Comparison of ENCODE assay signal across 11 cellular contexts in the genomic region with DNA sequence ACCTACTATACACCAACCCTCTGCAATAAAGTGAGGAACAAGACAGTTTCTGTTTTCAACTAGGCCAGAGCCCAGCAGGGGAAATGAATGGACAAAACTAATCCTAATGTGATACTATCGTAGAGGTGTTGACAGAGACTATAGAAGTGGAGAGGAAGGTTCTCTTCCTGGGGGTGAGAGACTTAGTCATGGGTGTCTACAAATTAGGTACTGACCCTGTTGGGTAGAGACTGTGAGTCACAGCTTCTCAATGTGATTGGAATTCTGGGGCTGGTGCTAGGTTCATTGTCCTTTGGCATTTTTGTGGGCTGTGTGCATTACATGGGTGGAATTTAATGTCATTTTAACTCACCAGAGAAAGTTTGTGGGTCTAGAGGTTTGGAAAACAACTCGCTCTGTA.
DNase-seq lines count a peak whose midpoint lies in the region; ATAC-seq and TF ChIP-seq lines count a peak whose summit lies in the region.
"Had no signal": no experiment of that assay in that cellular context is flagged by ENCODE, and none has a peak within 500 bp of the region (broad histone marks: within the 10 kb centered on the region; RNA-seq: fewer than 3 reads in every experiment).

No MANE protein-coding gene starts in this region.

- H3K36me3 Mint-ChIP-seq in T-cell = no peaks in the 10 kb centered on the region

- POLR2A ChIA-PET in T-cell (lab: Charles Lee) = no interaction called here

- 92 to 97% (median 95%) methylated on average over 2 of the region's 2 CpGs for WGBS in psoas muscle, 3 donors

- H3K4me3 Mint-ChIP-seq in T-cell = no peak overlapping the region

- H3K27ac ChIP-seq in psoas muscle = no peak overlapping the region
- H3K27ac ChIP-seq: suprapubic skin had no signal

- peaks cover 4 to 16% of the 10 kb centered on the region in 2 donors for H3K27me3 Mint-ChIP-seq in T-cell

- H3K4me1 Mint-ChIP-seq in T-cell = no peaks in the 10 kb centered on the region

- CTCF ChIA-PET in T-cell (lab: Charles Lee) = no interaction called here

- ATAC-seq in psoas muscle = no peak
- no peak for ATAC-seq in T-cell (replicated peaks in 1 of 4)

- intact Hi-C loops in psoas muscle (cut with DNase I) = no loop called here

- no peak overlapping the region for H3K4me3 ChIP-seq in astrocyte of the cerebellum (ENCODE audit: low read depth, low read length)
- no peak overlapping the region for H3K4me3 ChIP-seq in psoas muscle
- H3K4me3 ChIP-seq: right atrium auricular region, suprapubic skin had no signal

- H3K9me3 Mint-ChIP-seq in T-cell = peaks cover 5 to 6% (median 5%) of the 10 kb centered on the region in 3 donors

- H3K27ac Mint-ChIP-seq in T-cell = no peak overlapping the region

- TF ChIP-seq CTCF in astrocyte of the cerebellum (IDR thresholded peaks at IDR 0.05; ENCODE audit: low read depth, low read length, missing control alignments) (no peak), psoas muscle (IDR thresholded peaks at IDR 0.05) (no peak)

- H3K4me1 ChIP-seq in psoas muscle = no peaks in the 10 kb centered on the region
- H3K4me1 ChIP-seq: suprapubic skin had no signal

- H3K9me3 ChIP-seq in psoas muscle = no peaks in the 10 kb centered on the region
- H3K9me3 ChIP-seq: right atrium auricular region, suprapubic skin had no signal

- H3K27me3 ChIP-seq in psoas muscle (ENCODE audit: insufficient read depth in 3 of 3, low read length in 2 of 3) = no peaks in the 10 kb centered on the region
- H3K27me3 ChIP-seq: right atrium auricular region, suprapubic skin had no signal

- DNase-seq in A172 (ENCODE audit: low spot score) (peak; percentile 94), HT1080 (ENCODE audit: low read depth) (peak; percentile 76), astrocyte of the cerebellum (ENCODE audit: low read depth) (peak; percentile 86), iris pigment epithelial cell (ENCODE audit: low read depth) (peak; percentile 89), psoas muscle (no peak), DMS153 treated with DMSO at 0.1 percent for 48 hours (lab: John Stamatoyannopoulos, UW; ENCODE audit: unreplicated experiment) (no peak), T-cell (no peak)
- DNase-seq in stimulated activated CD4-positive, alpha-beta T cell treated with anti-CD3 and anti-CD28 coated beads, Interleukin-12 subunit alpha, Interleukin-12 subunit beta, amount 100 ng/mL, for 4 hours = no peak
- DNase-seq: effector CD4-positive, alpha-beta T cell had no signal

- in situ Hi-C loops in astrocyte of the cerebellum (cut with HindIII; ENCODE audit: low sequenced_read_pairs) = no loop called here

- no peaks in the 10 kb centered on the region for H3K36me3 ChIP-seq in psoas muscle (ENCODE audit: insufficient read depth in 1 of 2, low read depth in 1 of 2)
- H3K36me3 ChIP-seq: right atrium auricular region, suprapubic skin had no signal

Comparison
In these comparisons a context has a peak if more than half of its experiments do, and no peak if none do; other contexts are left out.
1. DNase-seq: peak in A172 (single experiment), HT1080 (single experiment), astrocyte of the cerebellum (single experiment) and iris pigment epithelial cell (single experiment); none in psoas muscle (0 of 2), DMS153 treated with DMSO at 0.1 percent for 48 hours (single experiment), stimulated activated CD4-positive, alpha-beta T cell treated with anti-CD3 and anti-CD28 coated beads, Interleukin-12 subunit alpha, Interleukin-12 subunit beta, amount 100 ng/mL, for 4 hours (single experiment) and T-cell (0 of 34).